Comparison of ENCODE assay signal across 8 cellular contexts in the genomic region with DNA sequence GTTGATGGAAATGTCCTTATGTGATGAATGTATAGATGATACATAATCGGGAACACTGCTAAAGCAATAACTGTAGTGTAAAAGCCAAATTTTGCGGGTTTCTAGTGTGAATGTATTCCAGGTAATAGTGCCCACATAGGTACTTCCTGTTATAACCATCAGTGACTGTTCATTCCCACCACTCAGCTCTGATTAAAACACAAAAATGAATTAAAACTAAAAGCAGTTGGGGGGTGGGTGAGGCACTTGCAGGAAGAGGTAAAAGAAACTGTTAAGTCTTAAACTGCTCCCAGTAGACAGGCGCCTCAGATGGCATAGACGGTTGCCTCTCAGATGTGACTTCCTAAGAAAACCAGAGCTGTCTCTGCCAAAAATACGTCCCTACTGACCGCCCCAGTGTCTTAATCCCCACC. TPM values are rescaled to one million over a fixed set of nuclear protein-coding genes. Genes with fewer than 3 reads are reported as not detected.
DNase-seq lines count a peak whose midpoint lies in the region; TF ChIP-seq lines count a peak whose summit lies in the region.

No MANE protein-coding gene starts in this region.

- H3K27me3 ChIP-seq in MM.1S (replicated peaks; ENCODE audit: insufficient read depth, low read length) (no peaks in the 10 kb centered on the region), neutrophil (no peaks in the 10 kb centered on the region)

- peaks cover 16% of the 10 kb centered on the region for H3K36me3 Mint-ChIP-seq in MCF 10A (ENCODE audit: insufficient read depth, unreplicated experiment)

- H3K9me3 Mint-ChIP-seq in MCF 10A (ENCODE audit: unreplicated experiment) = peaks cover 9% of the 10 kb centered on the region

- peaks cover 38% of the 10 kb centered on the region for H3K4me1 Mint-ChIP-seq in MCF 10A (ENCODE audit: insufficient read depth, unreplicated experiment)

- peak overlapping the region; percentile 91 for H3K4me2 ChIP-seq in MM.1S (ENCODE audit: low read depth, low read length)

- H3K4me1 ChIP-seq in MM.1S (ENCODE audit: low read length) = peaks cover 9% of the 10 kb centered on the region
- peaks cover 77 to 84% of the 10 kb centered on the region in 2 experiments for H3K4me1 ChIP-seq in neutrophil (ENCODE audit: control insufficient read depth in 1 of 2, insufficient read depth in 1 of 2, low read depth in 1 of 2, low read length in 1 of 2)

- H4K20me1 ChIP-seq in MM.1S (ENCODE audit: insufficient read depth, low read length) = no peaks in the 10 kb centered on the region

- peak overlapping the region; percentile 72 for H2AFZ ChIP-seq in MM.1S (ENCODE audit: low read length)

- peak overlapping the region; percentile 81; the same call in 1 of the 2 replicates for H3K9ac ChIP-seq in MM.1S (ENCODE audit: low read length)

- BruUV-seq in MCF 10A (replicated peaks; lab: Mats Ljungman, UMichigan) = TSS peak; percentile 83

- H3K4me3 ChIP-seq in MM.1S (ENCODE audit: low read length) (peak overlapping the region; percentile 80), neutrophil (ENCODE audit: low read depth in 1 of 2, low read length in 1 of 2) (peak overlapping the region; percentile 91 to 99), foreskin fibroblast (ENCODE audit: low read depth in 1 of 2, low read length in 2 of 2) (peak overlapping the region in 1 of 2 donors; percentile 75)

- H3K27ac Mint-ChIP-seq in MCF 10A (ENCODE audit: low read depth, unreplicated experiment) = peak overlapping the region; percentile 85

- H3K9me3 ChIP-seq in MM.1S (replicated peaks; ENCODE audit: insufficient read depth, low read length) (no peaks in the 10 kb centered on the region), neutrophil (no peaks in the 10 kb centered on the region)

- peak overlapping the region; percentile 74; the same call in 1 of the 2 replicates for H3K27ac ChIP-seq in MM.1S (ENCODE audit: low read length)
- H3K27ac ChIP-seq in neutrophil = peak overlapping the region; percentile 99

- peak overlapping the region; percentile 84 for H3K4me3 Mint-ChIP-seq in MCF 10A (ENCODE audit: unreplicated experiment)

- POLR2A ChIA-PET in MCF 10A (lab: Yijun Ruan, JAX) = interaction anchor here (0.6 to 4.6 kb wide), 14 partner anchors 11 to 412 kb away, joined by 3 to 63 read pairs (median 4); a partner anchor contains a TSS
- POLR2A ChIA-PET in HEK293T (lab: Yijun Ruan, JAX) = interaction anchor here (0.7 to 3.4 kb wide), 3 partner anchors 9 to 138 kb away, joined by 3 to 22 read pairs (median 6); no protein-coding TSS in a partner anchor

- CTCF ChIA-PET in MCF 10A (lab: Yijun Ruan, JAX) (interaction anchor here (0.7 to 1.7 kb wide), 3 partner anchors 13 to 95 kb away, joined by 3 to 8 read pairs (median 6); no protein-coding TSS in a partner anchor), HEK293T (lab: Yijun Ruan, JAX) (no interaction called here)

- H3K79me2 ChIP-seq in MM.1S (ENCODE audit: low read length) = peaks cover 20% of the 10 kb centered on the region

- no peaks in the 10 kb centered on the region for H3K9me2 ChIP-seq in MM.1S (replicated peaks; ENCODE audit: insufficient read depth, low read length)

- no peaks in the 10 kb centered on the region for H3K27me3 Mint-ChIP-seq in MCF 10A (ENCODE audit: insufficient read depth, unreplicated experiment)

- DNase-seq in CD1c-positive myeloid dendritic cell (ENCODE audit: extremely low spot score) (peak; percentile 43), MM.1S (no peak), MCF 10A (ENCODE audit: unreplicated experiment) (no peak), foreskin fibroblast (no peak), GM19238 (ENCODE audit: insufficient read length, low spot score) (no peak), HEK293T (ENCODE audit: extremely low spot score) (no peak), NCI-H1417 (lab: John Stamatoyannopoulos, UW) (no peak)

- H3K36me3 ChIP-seq in MM.1S (replicated peaks; ENCODE audit: insufficient read depth, low read length) = no peaks in the 10 kb centered on the region
- peaks cover 16% of the 10 kb centered on the region for H3K36me3 ChIP-seq in neutrophil

- peaks cover 10% of the 10 kb centered on the region for H3F3A ChIP-seq in MM.1S (ENCODE audit: insufficient read depth, low read length)

- TF ChIP-seq CTCF in MM.1S (IDR thresholded peaks at IDR 0.05; ENCODE audit: low read length) (no peak), MCF 10A (IDR thresholded peaks at IDR 0.05; ENCODE audit: unreplicated experiment) (no peak), neutrophil (IDR thresholded peaks at IDR 0.05) (no peak), foreskin fibroblast (IDR thresholded peaks at IDR 0.05; ENCODE audit: low read depth, low read length) (no peak)

- intact Hi-C loops in MCF 10A (cut with micrococcal nuclease) = loop anchor here (5.0 kb wide), 3 partner anchors 160 to 275 kb away; a partner anchor contains a TSS

TF ChIP-seq in HEK293T, 16 proteins besides CTCF, POLR2A, EP300 and RAD21:
- TF ChIP-seq ELF4 (IDR thresholded peaks at IDR 0.05) = no peak
- no peak for TF ChIP-seq BHLHE40 (IDR thresholded peaks at IDR 0.05; ENCODE audit: borderline replicate concordance)
- TF ChIP-seq, protein P1, sequence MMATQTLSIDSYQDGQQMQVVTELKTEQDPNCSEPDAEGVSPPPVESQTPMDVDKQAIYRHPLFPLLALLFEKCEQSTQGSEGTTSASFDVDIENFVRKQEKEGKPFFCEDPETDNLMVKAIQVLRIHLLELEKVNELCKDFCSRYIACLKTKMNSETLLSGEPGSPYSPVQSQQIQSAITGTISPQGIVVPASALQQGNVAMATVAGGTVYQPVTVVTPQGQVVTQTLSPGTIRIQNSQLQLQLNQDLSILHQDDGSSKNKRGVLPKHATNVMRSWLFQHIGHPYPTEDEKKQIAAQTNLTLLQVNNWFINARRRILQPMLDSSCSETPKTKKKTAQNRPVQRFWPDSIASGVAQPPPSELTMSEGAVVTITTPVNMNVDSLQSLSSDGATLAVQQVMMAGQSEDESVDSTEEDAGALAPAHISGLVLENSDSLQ (IDR thresholded peaks at IDR 0.05) = no peak
- no peak for TF ChIP-seq L3MBTL2 (conservative IDR thresholded peaks at IDR 0.05)
- TF ChIP-seq FOXK2 (IDR thresholded peaks at IDR 0.05) = no peak
- TF ChIP-seq SP1 (IDR thresholded peaks at IDR 0.05) = no peak
- TF ChIP-seq ARNT (IDR thresholded peaks at IDR 0.05) = no peak
TF ChIP-seq in HEK293T: peak in this region for 0.

RNA-seq across cellular contexts. Expression of a gene that starts 0.9 kb away (rescaled TPM):
- 28.5 and 34.5 TPM in 2 replicates for total RNA-seq in MCF 10A (2022)
